Comparison of ENCODE assay signal across 20 cellular contexts in genomic region chr1:70552662-70553061, GRCh38.
"Had no signal": no experiment of that assay in that cellular context is flagged by ENCODE, and none has a peak within 500 bp of the region (broad histone marks: within the 10 kb centered on the region; RNA-seq: fewer than 3 reads in every experiment).

No MANE protein-coding gene starts in this region.

- H3K36me3 ChIP-seq: SJSA1 had no signal

- H3K9me3 ChIP-seq: SJSA1 had no signal

- DNase-seq: KBM-7, MV-4-11, NCI-H1048, NCI-H1105, NCI-H1417 treated with DMSO at 0.1 percent for 48 hours, NCI-H146, NCI-H1694 treated with DMSO at 0.1 percent for 48 hours, NCI-H1930, NCI-H2081, NCI-H2107, NCI-H2227 treated with DMSO at 0.1 percent for 48 hours, NCI-H446, NCI-H510A, NCI-H524 treated with DMSO at 0.1 percent for 48 hours, NCI-H69, NCI-H774, Right ventricle myocardium superior, RPMI8226, SIG-M5 had no signal

- H3K4me3 ChIP-seq: SJSA1 had no signal

- H3K4me1 ChIP-seq: SJSA1 had no signal

- H3K27me3 ChIP-seq: SJSA1 had no signal

- H3K27ac ChIP-seq: SJSA1 had no signal
